15 cellular contexts compared by ENCODE assay signal in the genomic region with DNA sequence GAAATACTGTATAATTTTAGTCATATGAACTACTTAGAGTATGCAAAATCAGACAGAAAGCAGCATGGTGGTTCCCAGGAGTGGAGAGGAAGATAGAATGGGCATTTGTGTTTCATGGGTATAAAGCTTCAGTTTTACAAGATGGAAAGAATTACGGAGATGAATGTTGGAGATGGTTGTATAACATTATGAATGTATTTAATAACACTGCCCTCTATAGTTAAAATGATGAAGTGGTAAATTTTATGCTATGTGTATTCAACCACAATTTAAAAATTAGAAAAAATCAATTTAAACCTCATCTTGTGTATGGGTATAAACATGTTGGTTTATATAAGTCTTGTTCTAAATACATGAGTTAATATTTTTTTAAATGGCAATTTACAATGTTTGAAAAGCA.
DNase-seq lines count a peak whose midpoint lies in the region; ATAC-seq and TF ChIP-seq lines count a peak whose summit lies in the region.
"Had no signal": no experiment of that assay in that cellular context is flagged by ENCODE, and none has a peak within 500 bp of the region (broad histone marks: within the 10 kb centered on the region; RNA-seq: fewer than 3 reads in every experiment).

No MANE protein-coding gene starts in this region.

- H3K9me3 ChIP-seq in left ventricle myocardium inferior (replicated peaks) (peaks cover 35% of the 10 kb centered on the region), mucosa of descending colon (no peaks in the 10 kb centered on the region)

- H3K36me3 ChIP-seq in left ventricle myocardium inferior = no peaks in the 10 kb centered on the region
- H3K36me3 ChIP-seq in mucosa of descending colon (ENCODE audit: low read depth) = no peaks in the 10 kb centered on the region

- no peak overlapping the region for H3K4me3 ChIP-seq in fibroblast of villous mesenchyme (ENCODE audit: low read depth, low read length)
- H3K4me3 ChIP-seq in left ventricle myocardium inferior = no peak overlapping the region
- H3K4me3 ChIP-seq in mucosa of descending colon = no peak overlapping the region

- no peaks in the 10 kb centered on the region for H3K27me3 ChIP-seq in left ventricle myocardium inferior (ENCODE audit: low read depth)

- in situ Hi-C loops in SK-MEL-5 (cut with HindIII; ENCODE audit: low pct_unique_long_range_greater_than_20kb, low sequenced_read_pairs) = no loop called here

- intact Hi-C loops in left ventricle myocardium inferior (cut with micrococcal nuclease) = no loop called here
- intact Hi-C loops in mucosa of descending colon (cut with DNase I, micrococcal nuclease) = no loop called here

- DNase-seq in AG08395 (ENCODE audit: low spot score) (peak; percentile 2), H4 (ENCODE audit: low spot score) (peak; percentile 11), SK-MEL-5 (ENCODE audit: low read depth, low spot score) (peak; percentile 59), fibroblast of villous mesenchyme (ENCODE audit: low read depth) (peak; percentile 10), left ventricle myocardium inferior (no peak), SW480 (ENCODE audit: low spot score) (no peak), NCI-H2081 treated with DMSO at 0.1 percent for 48 hours (lab: John Stamatoyannopoulos, UW) (no peak), mucosa of descending colon (no peak)
- DNase-seq: activated T-cell treated with anti-CD3 and anti-CD28 coated beads, Interleukin-2, amount 50 U/mL, for 1 hour; aorta; CD4-positive, alpha-beta memory T cell; HCEC 1CT; midbrain had no signal

- TF ChIP-seq CTCF in fibroblast of villous mesenchyme (IDR thresholded peaks at IDR 0.05; ENCODE audit: insufficient read depth, low read depth, low read length) (no peak), left ventricle myocardium inferior (IDR thresholded peaks at IDR 0.05; ENCODE audit: borderline replicate concordance) (no peak), mucosa of descending colon (IDR thresholded peaks at IDR 0.05) (no peak)

- H3K4me1 ChIP-seq in left ventricle myocardium inferior (no peaks in the 10 kb centered on the region), mucosa of descending colon (ENCODE audit: low read depth) (no peaks in the 10 kb centered on the region)

- ATAC-seq in mucosa of descending colon = no peak
- ATAC-seq: WTC11 had no signal

- no peak overlapping the region for H3K27ac ChIP-seq in left ventricle myocardium inferior (replicated peaks)
- H3K27ac ChIP-seq: epithelial cell of prostate had no signal

Comparison
In these comparisons a context has a peak if more than half of its experiments do, and no peak if none do; other contexts are left out.
1. DNase-seq: peak in AG08395 (single experiment), H4 (single experiment), SK-MEL-5 (single experiment) and fibroblast of villous mesenchyme (single experiment); none in left ventricle myocardium inferior (single experiment), SW480 (single experiment), NCI-H2081 treated with DMSO at 0.1 percent for 48 hours (single experiment) and mucosa of descending colon (0 of 3).